ENCODE assay signal across 15 cellular contexts in the genomic region with DNA sequence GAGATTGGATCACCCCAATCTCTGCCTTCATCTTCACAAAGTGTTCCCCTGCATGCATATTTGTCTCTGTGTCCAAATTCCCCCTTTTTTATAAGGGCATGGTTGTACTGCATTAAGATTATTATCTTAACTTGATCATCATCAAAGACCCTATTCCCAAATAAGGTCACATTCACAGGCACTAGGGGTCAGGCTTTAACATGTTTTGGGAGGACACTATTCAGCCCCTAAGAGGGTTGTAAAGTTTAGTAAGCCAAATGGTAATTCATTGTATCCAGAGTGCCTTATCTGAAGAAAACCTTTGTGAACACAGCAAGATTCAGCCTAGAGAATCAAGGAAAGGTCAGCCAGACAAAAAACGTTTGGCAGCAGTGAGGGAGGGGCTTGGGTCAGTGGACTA.
"Had no signal": no experiment of that assay in that cellular context is flagged by ENCODE, and none has a peak within 500 bp of the region (broad histone marks: within the 10 kb centered on the region; RNA-seq: fewer than 3 reads in every experiment).

No MANE protein-coding gene starts in this region.

- H3K9me3 ChIP-seq: neutrophil, thoracic aorta had no signal

- H3K27me3 ChIP-seq: neutrophil had no signal

- DNase-seq: activated CD4-positive, alpha-beta memory T cell treated with anti-CD3 and anti-CD28 coated beads for 36 hours; activated CD4-positive, alpha-beta T cell treated with anti-CD3 and anti-CD28 coated beads for 1 hour; activated gamma-delta T cell treated with Interleukin-2 at 50 U/mL for 16 hours; activated naive CD8-positive, alpha-beta T cell treated with anti-CD3 and anti-CD28 coated beads for 36 hours; activated T-cell treated with anti-CD3 and anti-CD28 coated beads, Interleukin-2, amount 50 U/mL, for 72 hours; dermis blood vessel endothelial cell; hippocampal formation; kidney glomerular epithelial cell; naive thymus-derived CD4-positive, alpha-beta T cell; retina; stimulated activated CD4-positive, alpha-beta T cell treated with anti-CD3 and anti-CD28 coated beads, Interleukin-15, amount 100 ng/mL, for 24 hours; stimulated activated CD4-positive, alpha-beta T cell treated with anti-CD3 and anti-CD28 coated beads, Interleukin-4, amount 100 ng/mL, for 24 hours had no signal

- H3K36me3 ChIP-seq: neutrophil, thoracic aorta had no signal

- ATAC-seq: activated T-cell treated with anti-CD3 and anti-CD28 coated beads, Interleukin-2, amount 50 U/mL, for 72 hours; naive thymus-derived CD4-positive, alpha-beta T cell had no signal

- H3K4me3 ChIP-seq: lung, thoracic aorta had no signal

- H3K27ac ChIP-seq: neutrophil, thoracic aorta had no signal
